ENCODE assay signal across 13 cellular contexts in the genomic region with DNA sequence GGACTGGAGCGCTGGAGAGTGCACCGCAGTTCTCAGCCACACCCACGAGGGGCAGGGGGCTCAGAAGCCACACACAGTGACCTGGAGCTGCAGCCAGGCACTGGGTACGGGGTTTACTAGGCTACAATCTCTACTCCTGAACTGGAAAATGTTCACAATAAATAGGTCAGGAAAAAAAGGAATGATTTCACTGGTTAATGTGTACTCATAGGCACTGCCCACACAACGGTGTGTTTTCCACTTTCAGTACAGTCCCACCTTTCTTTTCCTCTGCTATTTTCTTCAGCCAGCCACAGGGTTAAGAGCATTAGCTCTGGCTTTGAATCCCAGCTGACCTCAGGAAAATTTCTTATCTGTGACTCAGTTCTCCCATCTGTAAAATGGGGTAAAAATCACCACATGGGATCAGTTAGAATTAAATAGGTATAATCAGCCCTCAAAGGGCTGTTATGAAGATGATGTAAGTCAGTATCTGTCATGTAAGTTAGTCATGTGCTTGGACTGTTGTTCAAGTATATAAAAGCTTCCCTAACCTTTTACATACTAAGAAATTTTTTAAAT. TPM values are rescaled to one million over a fixed set of nuclear protein-coding genes. Genes with fewer than 3 reads are reported as not detected.
A peak's percentile ranks its signal among the peaks of the same experiment; 100 is the strongest.
DNase-seq lines count a peak whose midpoint lies in the region; ATAC-seq and TF ChIP-seq lines count a peak whose summit lies in the region.
"Had no signal": no experiment of that assay in that cellular context is flagged by ENCODE, and none has a peak within 500 bp of the region (broad histone marks: within the 10 kb centered on the region; RNA-seq: fewer than 3 reads in every experiment).

No MANE protein-coding gene starts in this region.

- intact Hi-C loops in cardiac septum (cut with DNase I), result no loop called here
- intact Hi-C loops in left ventricle myocardium superior (cut with micrococcal nuclease), result no loop called here
- intact Hi-C loops in MCF 10A (cut with micrococcal nuclease), result no loop called here
- intact Hi-C loops in vagina (cut with DNase I), result no loop called here

- H3K27me3 ChIP-seq in liver (ENCODE audit: control insufficient read depth in 4 of 4, insufficient read depth in 4 of 4, low read length in 3 of 4) (no peaks in the 10 kb centered on the region), vagina (no peaks in the 10 kb centered on the region), BE2C (no peaks in the 10 kb centered on the region)

- H3K4me3 Mint-ChIP-seq in MCF 10A (ENCODE audit: unreplicated experiment), result peak overlapping the region; percentile 18

- no peak for TF ChIP-seq CTCF in MCF 10A (IDR thresholded peaks at IDR 0.05; ENCODE audit: unreplicated experiment)
- no peak for TF ChIP-seq CTCF in liver (IDR thresholded peaks at IDR 0.05; ENCODE audit: low read depth, low read length, missing input control)
- TF ChIP-seq CTCF in vagina (IDR thresholded peaks at IDR 0.05), result no peak
- no peak for TF ChIP-seq CTCF in BE2C (IDR thresholded peaks at IDR 0.05; ENCODE audit: low read depth, low read length)
- TF ChIP-seq CTCF in GM13976 (IDR thresholded peaks at IDR 0.05; ENCODE audit: borderline replicate concordance, control extremely low read depth, extremely low read depth, insufficient read depth, missing control alignments), result no peak

- WGBS in liver, result 33% methylated on average over 5 of the region's 5 CpGs

- peak; percentile 5 for DNase-seq in cardiac septum (ENCODE audit: low spot score)
- DNase-seq in left ventricle myocardium superior, result no peak
- no peak for DNase-seq in MCF 10A (ENCODE audit: unreplicated experiment)
- DNase-seq in vagina (ENCODE audit: extremely low spot score in 2 of 2), result no peak
- no peak for DNase-seq in BE2C
- no peak for DNase-seq in GM13976 (ENCODE audit: low spot score)
- DNase-seq: C1 segment of cervical spinal cord, caudate nucleus, H7, NCI-H524 had no signal

- no peaks in the 10 kb centered on the region for H3K27me3 Mint-ChIP-seq in MCF 10A (ENCODE audit: insufficient read depth, unreplicated experiment)

- H3K4me1 Mint-ChIP-seq in MCF 10A (ENCODE audit: insufficient read depth, unreplicated experiment), result peaks cover 21% of the 10 kb centered on the region

- H3K9me3 Mint-ChIP-seq in MCF 10A (ENCODE audit: unreplicated experiment), result no peaks in the 10 kb centered on the region

- POLR2A ChIA-PET in MCF 10A (lab: Yijun Ruan, JAX), result interaction anchor here (0.7 to 1.6 kb wide), 6 partner anchors 8 to 136 kb away, joined by 3 to 5 read pairs (median 3); no protein-coding TSS in a partner anchor

- BruUV-seq in MCF 10A (replicated peaks; lab: Mats Ljungman, UMichigan), result TSS peak; percentile 22

- peak overlapping the region in 1 of 2 donors; percentile 66 for H3K9ac ChIP-seq in liver (ENCODE audit: low read depth in 1 of 2, low read length in 2 of 2)
- H3K9ac ChIP-seq: parathyroid adenoma had no signal

- H3K36me3 ChIP-seq in liver (ENCODE audit: control insufficient read depth in 4 of 4, insufficient read depth in 3 of 4, low read depth in 1 of 4, low read length in 3 of 4) (peaks cover 6 to 29% (median 18%) of the 10 kb centered on the region in 4 donors), vagina (peaks cover 0 to 14% of the 10 kb centered on the region in 2 donors), BE2C (peaks cover 59% of the 10 kb centered on the region)

- H3K9me3 ChIP-seq in liver (ENCODE audit: control insufficient read depth in 4 of 4, low read length in 3 of 4) (no peaks in the 10 kb centered on the region), vagina (no peaks in the 10 kb centered on the region), BE2C (no peaks in the 10 kb centered on the region)

- in situ Hi-C loops in GM13976 (cut with MboI; ENCODE audit: low sequenced_read_pairs, unreplicated experiment), result no loop called here

- H3K4me1 ChIP-seq in liver (ENCODE audit: control insufficient read depth in 4 of 4, insufficient read depth in 4 of 4, low read length in 3 of 4) (peaks cover 5 to 29% (median 19%) of the 10 kb centered on the region in 4 donors), vagina (peaks cover 31% of the 10 kb centered on the region), BE2C (peaks cover 16% of the 10 kb centered on the region)

- H3K27ac ChIP-seq in liver (ENCODE audit: low read depth in 1 of 2, low read length in 2 of 2), result peak overlapping the region; percentile 50 to 73
- peak overlapping the region; percentile 68 for H3K27ac ChIP-seq in vagina
- H3K27ac ChIP-seq: parathyroid adenoma had no signal

- no peak for TF ChIP-seq POLR2A in vagina (IDR thresholded peaks at IDR 0.05)

- peak overlapping the region; percentile 73 for H3K27ac Mint-ChIP-seq in MCF 10A (ENCODE audit: low read depth, unreplicated experiment)

- H3K4me3 ChIP-seq in liver (ENCODE audit: low read depth in 1 of 3, low read length in 3 of 3) (no peak overlapping the region), vagina (no peak overlapping the region), BE2C (ENCODE audit: low read depth, low read length) (no peak overlapping the region)

- TF ChIP-seq RAD21 in liver (IDR thresholded peaks at IDR 0.05), result no peak

- CTCF ChIA-PET in MCF 10A (lab: Yijun Ruan, JAX), result interaction anchor here (0.6 to 2.4 kb wide), 3 partner anchors 40 to 179 kb away, joined by 3 to 10 read pairs (median 7); no protein-coding TSS in a partner anchor

- ATAC-seq in left ventricle myocardium superior, result no peak
- ATAC-seq in HG03175 (IDR thresholded peaks at IDR 0.05; ENCODE audit: unreplicated experiment), result no peak

- peaks cover 46% of the 10 kb centered on the region for H3K36me3 Mint-ChIP-seq in MCF 10A (ENCODE audit: insufficient read depth, unreplicated experiment)

TF ChIP-seq in liver, 16 proteins besides CTCF, POLR2A, EP300 and RAD21:
- TF ChIP-seq NR2F2 (IDR thresholded peaks at IDR 0.05) (no peak), HNF4A (conservative IDR thresholded peaks at IDR 0.05) (peak; percentile 18 to 24), EGR1 (IDR thresholded peaks at IDR 0.05; ENCODE audit: low read depth in 2 of 2) (no peak), SP1 (IDR thresholded peaks at IDR 0.05) (peak; percentile 56), RXRA (IDR thresholded peaks at IDR 0.05) (peak; percentile 46 to 62), GABPA (IDR thresholded peaks at IDR 0.05 in 1 of 2, conservative IDR thresholded peaks at IDR 0.05 in 1 of 2) (no peak)

RNA-seq across cellular contexts. Expression of a gene that starts 35.7 kb away (rescaled TPM):
- 20.5 TPM for total RNA-seq in cardiac septum
- 16.7 TPM for total RNA-seq in left ventricle myocardium superior
- total RNA-seq in MCF 10A (2022), result 23.3 and 28.2 TPM in 2 replicates
- 10 to 100 TPM in 1 of 2 donors, 1 to 10 TPM in 1; 7.1 to 21.7 TPM for total RNA-seq in liver
- 1 to 10 TPM; 6.3 to 8.9 TPM for polyA plus RNA-seq in liver
- total RNA-seq in vagina, result 74.2 TPM
- 25.0 TPM for polyA plus RNA-seq in BE2C (2012; ENCODE audit: insufficient read depth, insufficient read length, low read depth)
